29 cellular contexts compared by ENCODE assay signal in genomic region chr2:152376385-152376784, GRCh38. TPM values are rescaled to one million over a fixed set of nuclear protein-coding genes. Genes with fewer than 3 reads are reported as not detected.
A peak's percentile ranks its signal among the peaks of the same experiment; 100 is the strongest.
DNase-seq lines count a peak whose midpoint lies in the region; ATAC-seq and TF ChIP-seq lines count a peak whose summit lies in the region.
"Had no signal": no experiment of that assay in that cellular context is flagged by ENCODE, and none has a peak within 500 bp of the region (broad histone marks: within the 10 kb centered on the region; RNA-seq: fewer than 3 reads in every experiment).

No MANE protein-coding gene starts in this region.

- no peaks in the 10 kb centered on the region for H3K36me3 ChIP-seq in PC-9 (ENCODE audit: low read depth)
- no peaks in the 10 kb centered on the region for H3K36me3 ChIP-seq in trophoblast cell (ENCODE audit: control insufficient read depth in 1 of 2, insufficient read depth in 2 of 2, low read length in 2 of 2)
- H3K36me3 ChIP-seq in SJCRH30: no peaks in the 10 kb centered on the region
- H3K36me3 ChIP-seq: BE2C, neutrophil, SJSA1, thoracic aorta, vagina, WERI-Rb-1 had no signal

- H2AK5ac ChIP-seq in trophoblast cell (ENCODE audit: low read length): no peak overlapping the region

- H3K4me3 Mint-ChIP-seq in natural killer cell treated with Interleukin-12 subunit alpha and Interleukin-12 subunit beta and Interleukin-15 and Interleukin-18, amount 100 ng/mL, for 72 hours: no peak overlapping the region
- H3K4me3 Mint-ChIP-seq: mesothelial cell of epicardium; stimulated activated naive CD8-positive, alpha-beta T cell treated with anti-CD3 and anti-CD28 coated beads, Interleukin-15, Interleukin-2, amounts not matched to agents 100 ng/mL and 50 ng/mL, for 24 hours; T-cell had no signal

- DNase-seq in ELF-1 (ENCODE audit: low read depth, low spot score): peak; percentile 63
- peak in 1 of 2 experiments; percentile 39 for DNase-seq in PC-9
- peak; percentile 78 for DNase-seq in epithelial cell of esophagus (ENCODE audit: low read depth)
- peak; percentile 84 to 86 for DNase-seq in trophoblast cell
- no peak for DNase-seq in natural killer cell treated with Interleukin-12 subunit alpha and Interleukin-12 subunit beta and Interleukin-15 and Interleukin-18, amount 100 ng/mL, for 72 hours (ENCODE audit: low spot score)
- DNase-seq in SJCRH30: no peak
- DNase-seq: activated CD4-positive, alpha-beta T cell treated with anti-CD3 and anti-CD28 coated beads for 48 hours; activated CD8-positive, alpha-beta memory T cell treated with anti-CD3 and anti-CD28 coated beads for 24 hours; activated T-cell treated with anti-CD3 and anti-CD28 coated beads for 4 hours; BE2C; COR-L47; left ventricle myocardium superior; NCI-H1105 treated with DMSO at 0.1 percent for 48 hours; NCI-H187 treated with DMSO at 0.1 percent for 48 hours; NCI-H526; stimulated activated CD8-positive, alpha-beta memory T cell treated with anti-CD3 and anti-CD28 coated beads, Interleukin-4, amount 100 ng/mL, for 48 hours; T-cell; WERI-Rb-1 had no signal

- no peaks in the 10 kb centered on the region for H3F3A ChIP-seq in PC-9 (ENCODE audit: insufficient read depth, low read depth)

- H3K9me3 ChIP-seq in PC-9 (ENCODE audit: insufficient read depth, low read depth) (no peaks in the 10 kb centered on the region), trophoblast cell (ENCODE audit: insufficient read depth, low read depth, low read length) (no peaks in the 10 kb centered on the region), SJCRH30 (replicated peaks) (no peaks in the 10 kb centered on the region)
- H3K9me3 ChIP-seq: BE2C, neutrophil, thoracic aorta, vagina had no signal

- peaks cover 1% of the 10 kb centered on the region for H3K79me1 ChIP-seq in trophoblast cell (ENCODE audit: low read length)

- no peak for ATAC-seq in natural killer cell treated with Interleukin-12 subunit alpha and Interleukin-12 subunit beta and Interleukin-15 and Interleukin-18, amount 100 ng/mL, for 72 hours
- no peak for ATAC-seq in HG02938 (IDR thresholded peaks at IDR 0.05; ENCODE audit: unreplicated experiment)
- ATAC-seq: activated naive CD4-positive, alpha-beta T cell treated with anti-CD3 and anti-CD28 coated beads, Interleukin-2, amount 50 U/mL, for 72 hours; left ventricle myocardium superior; sciatic nerve; T-cell had no signal

- H3K27ac Mint-ChIP-seq in natural killer cell treated with Interleukin-12 subunit alpha and Interleukin-12 subunit beta and Interleukin-15 and Interleukin-18, amount 100 ng/mL, for 72 hours: no peak overlapping the region
- H3K27ac Mint-ChIP-seq: activated naive CD4-positive, alpha-beta T cell treated with anti-CD3 and anti-CD28 coated beads, Interleukin-2, amount 50 U/mL, for 72 hours; mesothelial cell of epicardium; progenitor cell of endocrine pancreas; stimulated activated naive CD8-positive, alpha-beta T cell treated with anti-CD3 and anti-CD28 coated beads, Interleukin-15, Interleukin-2, amounts not matched to agents 100 ng/mL and 50 ng/mL, for 24 hours; T-cell had no signal

- H3K4me1 Mint-ChIP-seq in natural killer cell treated with Interleukin-12 subunit alpha and Interleukin-12 subunit beta and Interleukin-15 and Interleukin-18, amount 100 ng/mL, for 72 hours (ENCODE audit: low read depth in 2 of 2): no peaks in the 10 kb centered on the region
- H3K4me1 Mint-ChIP-seq: T-cell had no signal

- H3K27ac ChIP-seq in PC-9 (no peak overlapping the region), trophoblast cell (ENCODE audit: low read depth, low read length) (no peak overlapping the region), SJCRH30 (no peak overlapping the region)
- H3K27ac ChIP-seq: epithelial cell of prostate, neutrophil, SJSA1, thoracic aorta, vagina, WERI-Rb-1 had no signal

- H3K79me2 ChIP-seq in PC-9 (ENCODE audit: low read depth) (peaks cover 96% of the 10 kb centered on the region), trophoblast cell (ENCODE audit: control insufficient read depth, insufficient read depth, low read length, poor library complexity) (no peaks in the 10 kb centered on the region)

- H3K4me2 ChIP-seq in PC-9: peak overlapping the region; percentile 19; the same call in 1 of the 2 replicates
- H3K4me2 ChIP-seq in trophoblast cell (ENCODE audit: low read length): no peak overlapping the region

- H3K4me1 ChIP-seq in PC-9 (replicated peaks; ENCODE audit: insufficient read depth) (peaks cover 25% of the 10 kb centered on the region), trophoblast cell (ENCODE audit: control insufficient read depth in 1 of 2, insufficient read depth in 2 of 2, low read length in 2 of 2) (peaks cover 0 to 2% of the 10 kb centered on the region in 2 experiments), SJCRH30 (peaks cover 5% of the 10 kb centered on the region; the same call in 1 of the 2 replicates)
- H3K4me1 ChIP-seq: BE2C, SJSA1 had no signal

- no TSS peak for BruUV-seq in PC-9 (replicated peaks; lab: Mats Ljungman, UMichigan)

- TF ChIP-seq CTCF in PC-9 (conservative IDR thresholded peaks at IDR 0.05) (no peak), epithelial cell of esophagus (IDR thresholded peaks at IDR 0.05; ENCODE audit: insufficient read depth, low read depth, low read length, missing control alignments) (no peak)

- H4K12ac ChIP-seq in trophoblast cell (ENCODE audit: low read depth, low read length): no peak overlapping the region

- H3K27me3 ChIP-seq in PC-9 (ENCODE audit: insufficient read depth, low read depth) (no peaks in the 10 kb centered on the region), trophoblast cell (ENCODE audit: insufficient read depth, low read length) (no peaks in the 10 kb centered on the region), SJCRH30 (no peaks in the 10 kb centered on the region)
- H3K27me3 ChIP-seq: BE2C, neutrophil, SJSA1, vagina had no signal

- no peak overlapping the region for H2AFZ ChIP-seq in PC-9
- no peak overlapping the region for H2AFZ ChIP-seq in trophoblast cell (ENCODE audit: insufficient read depth, low read length, poor library complexity)

- no peak overlapping the region for H3K18ac ChIP-seq in trophoblast cell (ENCODE audit: low read length)

- H3K27me3 Mint-ChIP-seq in natural killer cell treated with Interleukin-12 subunit alpha and Interleukin-12 subunit beta and Interleukin-15 and Interleukin-18, amount 100 ng/mL, for 72 hours: peaks cover 15 to 17% of the 10 kb centered on the region in 2 donors
- H3K27me3 Mint-ChIP-seq: progenitor cell of endocrine pancreas had no signal

- POLR2A ChIA-PET in PC-9 (lab: Charles Lee; ENCODE audit: unreplicated experiment): no interaction called here

- H3K4me3 ChIP-seq in PC-9: no peak overlapping the region
- H3K4me3 ChIP-seq in epithelial cell of esophagus (ENCODE audit: low read length): no peak overlapping the region
- H3K4me3 ChIP-seq in trophoblast cell (ENCODE audit: low read depth, low read length): no peak overlapping the region
- H3K4me3 ChIP-seq in SJCRH30: no peak overlapping the region
- H3K4me3 ChIP-seq: SJSA1, thoracic aorta, vagina had no signal

- no peak overlapping the region for H3K9ac ChIP-seq in trophoblast cell (ENCODE audit: low read length)

- no peaks in the 10 kb centered on the region; the same call in 1 of the 2 replicates for H4K20me1 ChIP-seq in PC-9 (ENCODE audit: insufficient read depth)

- CTCF ChIA-PET in PC-9 (lab: Charles Lee): no interaction called here

- H2BK5ac ChIP-seq in trophoblast cell (ENCODE audit: low read depth, low read length, poor library complexity): no peak overlapping the region

- H2BK12ac ChIP-seq in trophoblast cell (ENCODE audit: low read length): no peak overlapping the region

- no peaks in the 10 kb centered on the region for H3K36me3 Mint-ChIP-seq in natural killer cell treated with Interleukin-12 subunit alpha and Interleukin-12 subunit beta and Interleukin-15 and Interleukin-18, amount 100 ng/mL, for 72 hours
- H3K36me3 Mint-ChIP-seq: activated naive CD4-positive, alpha-beta T cell treated with anti-CD3 and anti-CD28 coated beads, Interleukin-2, amount 50 U/mL, for 72 hours; mesothelial cell of epicardium; T-cell had no signal

- intact Hi-C loops in PC-9 (cut with micrococcal nuclease; ENCODE audit: unreplicated experiment): no loop called here

- H3K23ac ChIP-seq in trophoblast cell (ENCODE audit: low read length): no peak overlapping the region

- H3K9me2 ChIP-seq in PC-9 (ENCODE audit: insufficient read depth): no peaks in the 10 kb centered on the region

- no peak overlapping the region for H2BK120ac ChIP-seq in trophoblast cell (ENCODE audit: insufficient read depth, low read length, poor library complexity)

- H3K9me3 Mint-ChIP-seq in natural killer cell treated with Interleukin-12 subunit alpha and Interleukin-12 subunit beta and Interleukin-15 and Interleukin-18, amount 100 ng/mL, for 72 hours: no peaks in the 10 kb centered on the region
- H3K9me3 Mint-ChIP-seq: activated naive CD4-positive, alpha-beta T cell treated with anti-CD3 and anti-CD28 coated beads, Interleukin-2, amount 50 U/mL, for 72 hours; mesothelial cell of epicardium; stimulated activated naive CD8-positive, alpha-beta T cell treated with anti-CD3 and anti-CD28 coated beads, Interleukin-15, Interleukin-2, amounts not matched to agents 100 ng/mL and 50 ng/mL, for 24 hours had no signal

- no peak overlapping the region for H3K4ac ChIP-seq in trophoblast cell (ENCODE audit: low read depth, low read length)

- no peak overlapping the region for H3K14ac ChIP-seq in trophoblast cell (ENCODE audit: low read length)

- no CpG with 5 or more reads among the region's 2 CpGs for WGBS in trophoblast cell (ENCODE audit: extremely low coverage, insufficient coverage, insufficient read length)

- no peak overlapping the region for H4K91ac ChIP-seq in trophoblast cell (ENCODE audit: low read depth, low read length)

- H4K8ac ChIP-seq in trophoblast cell (ENCODE audit: low read depth, low read length): no peak overlapping the region

RNA-seq across cellular contexts. Expression of gene FMNL2, which starts 41.4 kb away (rescaled TPM):
- 29.0 and 33.6 TPM in 2 replicates for total RNA-seq in PC-9 (2021)
- polyA plus RNA-seq in trophoblast cell (2013): 89.8 and 93.7 TPM in 2 replicates
- under 1 TPM; 0.48 to 0.70 TPM for total RNA-seq in natural killer cell treated with Interleukin-12 subunit alpha and Interleukin-12 subunit beta and Interleukin-15 and Interleukin-18, amount 100 ng/mL, for 72 hours
- 22.3 and 22.7 TPM in 2 replicates for total RNA-seq in SJCRH30 (2014; rRNA removed; shearing (Covaris generic))

Comparison
In these comparisons a context has a peak if more than half of its experiments do, and no peak if none do; other contexts are left out.
1. DNase-seq: peak in ELF-1 (single experiment), epithelial cell of esophagus (single experiment) and trophoblast cell (2 of 2); none in natural killer cell treated with Interleukin-12 subunit alpha and Interleukin-12 subunit beta and Interleukin-15 and Interleukin-18, amount 100 ng/mL, for 72 hours (single experiment) and SJCRH30 (0 of 2).
2. RNA of gene FMNL2, which starts 41.4 kb away (total RNA-seq): 29.0 to 33.6 TPM in PC-9 and 22.3 to 22.7 TPM in SJCRH30; 0.48 to 0.70 TPM in natural killer cell treated with Interleukin-12 subunit alpha and Interleukin-12 subunit beta and Interleukin-15 and Interleukin-18, amount 100 ng/mL, for 72 hours; every median in the first group is over 10 times any median in the second.